ENCODE assay signal across 1 cellular context in the genomic region with DNA sequence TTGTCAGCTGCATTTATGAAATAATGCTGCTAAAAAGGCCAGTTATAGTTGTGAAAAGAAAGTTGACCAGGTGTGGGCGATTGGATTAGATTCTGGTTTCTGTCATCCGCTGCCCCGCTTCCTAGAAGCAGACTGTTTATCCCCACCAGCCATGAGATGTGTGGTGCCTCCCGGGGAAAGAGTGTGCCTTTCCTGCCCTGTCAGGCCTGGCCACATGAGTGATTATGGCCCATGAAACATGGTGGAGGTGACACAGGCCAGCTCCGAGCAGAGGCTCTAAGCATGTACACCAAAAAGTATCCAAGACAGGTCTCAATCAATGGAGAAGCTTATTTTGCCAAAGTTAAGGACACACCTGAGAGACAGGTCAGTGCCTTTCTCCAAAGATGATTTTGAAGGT.
TF ChIP-seq lines count a peak whose summit lies in the region.

No MANE protein-coding gene starts in this region.

TF ChIP-seq in A549, 52 proteins besides CTCF, POLR2A, EP300 and RAD21 (continued from another document):
- TF ChIP-seq RFX5 (IDR thresholded peaks at IDR 0.05) (no peak), JUNB (IDR thresholded peaks at IDR 0.05) (no peak), NFE2L2 (conservative IDR thresholded peaks at IDR 0.05; ENCODE audit: low read length) (no peak), MAFK (IDR thresholded peaks at IDR 0.05; ENCODE audit: partially characterized antibody) (no peak), KDM1A (IDR thresholded peaks at IDR 0.05; ENCODE audit: low read depth) (no peak), CBX8 (IDR thresholded peaks at IDR 0.05) (no peak), USF2 (IDR thresholded peaks at IDR 0.05) (no peak), CEBPB (IDR thresholded peaks at IDR 0.05) (no peak), NPAS2 (CRISPR knock-in tag; IDR thresholded peaks at IDR 0.05; ENCODE audit: borderline replicate concordance) (no peak)
- TF ChIP-seq, protein P1, sequence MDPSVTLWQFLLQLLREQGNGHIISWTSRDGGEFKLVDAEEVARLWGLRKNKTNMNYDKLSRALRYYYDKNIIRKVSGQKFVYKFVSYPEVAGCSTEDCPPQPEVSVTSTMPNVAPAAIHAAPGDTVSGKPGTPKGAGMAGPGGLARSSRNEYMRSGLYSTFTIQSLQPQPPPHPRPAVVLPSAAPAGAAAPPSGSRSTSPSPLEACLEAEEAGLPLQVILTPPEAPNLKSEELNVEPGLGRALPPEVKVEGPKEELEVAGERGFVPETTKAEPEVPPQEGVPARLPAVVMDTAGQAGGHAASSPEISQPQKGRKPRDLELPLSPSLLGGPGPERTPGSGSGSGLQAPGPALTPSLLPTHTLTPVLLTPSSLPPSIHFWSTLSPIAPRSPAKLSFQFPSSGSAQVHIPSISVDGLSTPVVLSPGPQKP (IDR thresholded peaks at IDR 0.05; ENCODE audit: low read depth, low read length), result no peak
TF ChIP-seq in A549: peak in this region for 0.
